Comparison of ENCODE assay signal across 8 cellular contexts in the genomic region with DNA sequence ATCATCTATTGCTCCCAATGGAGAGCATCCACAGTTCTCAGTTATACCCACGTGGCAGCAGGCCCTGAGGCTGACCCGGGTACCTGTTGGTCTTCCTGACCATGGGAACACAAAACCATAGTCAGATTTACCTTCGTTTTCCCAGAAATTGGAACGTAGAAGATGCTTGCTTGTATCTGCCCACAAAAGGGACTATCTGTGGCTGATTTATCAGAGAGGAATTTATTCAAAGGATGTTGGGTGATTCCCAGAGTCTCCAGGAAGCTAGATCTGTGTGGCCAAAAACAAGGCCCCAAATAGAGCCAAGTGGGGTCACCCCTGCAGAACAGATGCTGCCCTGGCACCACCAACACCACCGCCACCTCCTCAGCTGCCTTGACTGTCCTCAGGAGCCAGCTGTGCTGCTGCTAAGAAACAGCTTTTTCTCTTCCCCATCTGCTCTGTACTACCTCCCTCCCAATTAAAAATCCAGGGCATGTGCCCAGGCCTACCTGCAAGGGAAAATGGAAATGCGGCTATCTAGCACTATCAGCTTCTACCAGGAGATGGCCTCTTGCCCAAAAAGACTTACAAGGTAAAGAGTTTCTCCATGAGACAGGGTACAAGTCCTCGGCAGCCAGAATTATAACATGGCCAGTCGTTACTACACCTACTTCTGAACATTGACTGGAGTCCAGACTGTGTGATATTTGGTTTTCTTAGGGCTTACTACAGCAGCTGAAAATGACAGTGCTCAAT.
DNase-seq lines count a peak whose midpoint lies in the region; ATAC-seq, FAIRE-seq and TF ChIP-seq lines count a peak whose summit lies in the region.

No MANE protein-coding gene starts in this region.

- no peak overlapping the region for H3K4me3 Mint-ChIP-seq in activated T-cell treated with anti-CD3 and anti-CD28 coated beads, Interleukin-2, amount 50 U/mL, for 4 hours

- no peaks in the 10 kb centered on the region for H3K9me3 ChIP-seq in PC-9 (ENCODE audit: insufficient read depth, low read depth)

- no peak for FAIRE-seq in urothelium cell line (lab: Jason Lieb, UNC)

- intact Hi-C loops in PC-9 (cut with micrococcal nuclease; ENCODE audit: unreplicated experiment), result loop anchor here (5.0 to 10.0 kb wide), 2 partner anchors 169 to 762 kb away; no protein-coding TSS in a partner anchor
- intact Hi-C loops in posterior vena cava (cut with DNase I), result loop anchor here in 1 of 2 donors (5.0 kb wide), 1 partner anchor 1192 kb away; no protein-coding TSS in a partner anchor

- H3K9me3 Mint-ChIP-seq in activated T-cell treated with anti-CD3 and anti-CD28 coated beads, Interleukin-2, amount 50 U/mL, for 4 hours, result peaks cover 3% of the 10 kb centered on the region

- CTCF ChIA-PET in PC-9 (lab: Charles Lee), result interaction anchor here (0.7 kb wide), 1 partner anchor 76 kb away, joined by 4 read pairs; no protein-coding TSS in a partner anchor

- TF ChIP-seq CTCF in GM13976 (IDR thresholded peaks at IDR 0.05; ENCODE audit: borderline replicate concordance, control extremely low read depth, extremely low read depth, insufficient read depth, missing control alignments), result peak; percentile 8
- TF ChIP-seq CTCF in PC-9 (conservative IDR thresholded peaks at IDR 0.05), result peak; percentile 43; the same call in 1 of the 2 replicates

- POLR2A ChIA-PET in PC-9 (lab: Charles Lee; ENCODE audit: unreplicated experiment), result no interaction called here

- no peaks in the 10 kb centered on the region for H3K36me3 Mint-ChIP-seq in activated T-cell treated with anti-CD3 and anti-CD28 coated beads, Interleukin-2, amount 50 U/mL, for 4 hours (ENCODE audit: insufficient read depth)

- H3K36me3 ChIP-seq in PC-9 (ENCODE audit: low read depth), result no peaks in the 10 kb centered on the region

- in situ Hi-C loops in GM13976 (cut with MboI; ENCODE audit: low sequenced_read_pairs, unreplicated experiment), result loop anchor here (25.0 kb wide), 1 partner anchor 112 kb away; no protein-coding TSS in a partner anchor

- no peaks in the 10 kb centered on the region for H4K20me1 ChIP-seq in PC-9 (ENCODE audit: insufficient read depth)

- no peak overlapping the region for H3K4me2 ChIP-seq in PC-9

- H3K79me2 ChIP-seq in PC-9 (ENCODE audit: low read depth), result no peaks in the 10 kb centered on the region

- H2AFZ ChIP-seq in PC-9, result no peak overlapping the region

- no peaks in the 10 kb centered on the region for H3K9me2 ChIP-seq in PC-9 (ENCODE audit: insufficient read depth)

- BruUV-seq in PC-9 (replicated peaks; lab: Mats Ljungman, UMichigan), result no TSS peak

- H3K27me3 Mint-ChIP-seq in activated T-cell treated with anti-CD3 and anti-CD28 coated beads, Interleukin-2, amount 50 U/mL, for 4 hours (ENCODE audit: low read depth), result no peaks in the 10 kb centered on the region

- H3F3A ChIP-seq in PC-9 (ENCODE audit: insufficient read depth, low read depth), result no peaks in the 10 kb centered on the region

- no peak overlapping the region for H3K27ac ChIP-seq in PC-9

- H3K4me3 ChIP-seq in PC-9, result no peak overlapping the region

- 0 out of 2 replicates have a peak, but pooled peaks cover 5% of the 10 kb centered on the region for H3K4me1 ChIP-seq in PC-9 (replicated peaks; ENCODE audit: insufficient read depth)

- DNase-seq in AG20443 (ENCODE audit: low spot score), result peak; percentile 11
- no peak for DNase-seq in GM13976 (ENCODE audit: low spot score)
- no peak for DNase-seq in PC-9
- peak; percentile 31 for DNase-seq in iPS-NIHi11 (ENCODE audit: low spot score)
- DNase-seq in urothelium cell line (ENCODE audit: low spot score), result no peak
- no peak for DNase-seq in posterior vena cava (ENCODE audit: low spot score)
- DNase-seq in activated T-cell treated with anti-CD3 and anti-CD28 coated beads, Interleukin-2, amount 50 U/mL, for 4 hours, result no peak

- peaks cover 9% of the 10 kb centered on the region for H3K4me1 Mint-ChIP-seq in activated T-cell treated with anti-CD3 and anti-CD28 coated beads, Interleukin-2, amount 50 U/mL, for 4 hours (ENCODE audit: low read depth)

- no peaks in the 10 kb centered on the region for H3K27me3 ChIP-seq in PC-9 (ENCODE audit: insufficient read depth, low read depth)

- no peak for ATAC-seq in HG03135 (IDR thresholded peaks at IDR 0.05; ENCODE audit: unreplicated experiment)
- ATAC-seq in activated T-cell treated with anti-CD3 and anti-CD28 coated beads, Interleukin-2, amount 50 U/mL, for 4 hours, result no peak

Comparison
In these comparisons a context has a peak if more than half of its experiments do, and no peak if none do; other contexts are left out.
1. DNase-seq: peak in AG20443 (single experiment) and iPS-NIHi11 (single experiment); none in GM13976 (single experiment), PC-9 (0 of 2), urothelium cell line (single experiment), posterior vena cava (single experiment) and activated T-cell treated with anti-CD3 and anti-CD28 coated beads, Interleukin-2, amount 50 U/mL, for 4 hours (single experiment).